10 cellular contexts compared by ENCODE assay signal in genomic region chr6:143872211-143872610, GRCh38. TPM values are rescaled to one million over a fixed set of nuclear protein-coding genes. Genes with fewer than 3 reads are reported as not detected.
DNase-seq lines count a peak whose midpoint lies in the region; ATAC-seq and TF ChIP-seq lines count a peak whose summit lies in the region.
"Had no signal": no experiment of that assay in that cellular context is flagged by ENCODE, and none has a peak within 500 bp of the region (broad histone marks: within the 10 kb centered on the region; RNA-seq: fewer than 3 reads in every experiment).

No MANE protein-coding gene starts in this region.

- no peaks in the 10 kb centered on the region for H3K27me3 Mint-ChIP-seq in CD4-positive, alpha-beta memory T cell

- no peaks in the 10 kb centered on the region for H3K79me2 ChIP-seq in mammary epithelial cell (ENCODE audit: insufficient read depth, low read length)

- no peaks in the 10 kb centered on the region for H3K36me3 ChIP-seq in mammary epithelial cell (ENCODE audit: insufficient read depth, low read length)
- H3K36me3 ChIP-seq in CD4-positive, alpha-beta memory T cell (ENCODE audit: insufficient read depth, low read length) = no peaks in the 10 kb centered on the region
- H3K36me3 ChIP-seq: cardiac muscle cell had no signal

- H3K36me3 Mint-ChIP-seq in CD4-positive, alpha-beta memory T cell = peaks cover 2 to 20% of the 10 kb centered on the region in 2 donors

- H3K9me3 ChIP-seq in mammary epithelial cell (replicated peaks; ENCODE audit: insufficient read depth, low read length) = no peaks in the 10 kb centered on the region
- H3K9me3 ChIP-seq in CD4-positive, alpha-beta memory T cell (ENCODE audit: control insufficient read depth in 1 of 2, low read length in 2 of 2) = no peaks in the 10 kb centered on the region

- H3K27ac Mint-ChIP-seq in CD4-positive, alpha-beta memory T cell = peak overlapping the region in 3 of 7 donors; percentile 49 to 86 (median 73)

- ATAC-seq in GM18868 (IDR thresholded peaks at IDR 0.05; ENCODE audit: unreplicated experiment) (peak; percentile 100), GM21723 (IDR thresholded peaks at IDR 0.05; ENCODE audit: unreplicated experiment) (peak; percentile 87), HG03571 (IDR thresholded peaks at IDR 0.05; ENCODE audit: unreplicated experiment) (peak; percentile 89)

- peak overlapping the region in 2 of 8 donors; percentile 15 to 60 for H3K4me3 Mint-ChIP-seq in CD4-positive, alpha-beta memory T cell

- H3K27ac ChIP-seq in mammary epithelial cell (ENCODE audit: insufficient read depth, low read depth, low read length) = no peak overlapping the region
- H3K27ac ChIP-seq in CD4-positive, alpha-beta memory T cell (ENCODE audit: low read depth, low read length) = no peak overlapping the region
- H3K27ac ChIP-seq: cardiac muscle cell had no signal

- no peak overlapping the region for H2AFZ ChIP-seq in mammary epithelial cell (ENCODE audit: low read depth, low read length)

- peaks cover 4 to 16% (median 6%) of the 10 kb centered on the region in 4 donors for H3K4me1 Mint-ChIP-seq in CD4-positive, alpha-beta memory T cell

- intact Hi-C loops in mammary epithelial cell (cut with micrococcal nuclease) = no loop called here
- intact Hi-C loops in CD4-positive, alpha-beta memory T cell (cut with micrococcal nuclease) = no loop called here

- H3K9me3 Mint-ChIP-seq in CD4-positive, alpha-beta memory T cell = peaks cover 2 to 18% (median 8%) of the 10 kb centered on the region in 8 donors

- POLR2A ChIA-PET in CD4-positive, alpha-beta memory T cell (lab: Charles Lee; ENCODE audit: partially characterized antibody) = no interaction called here

- CTCF ChIA-PET in mammary epithelial cell (lab: Charles Lee; ENCODE audit: low non-redundant PET) = no interaction called here
- CTCF ChIA-PET in CD4-positive, alpha-beta memory T cell (lab: Charles Lee; ENCODE audit: partially characterized antibody) = no interaction called here

- H3K4me2 ChIP-seq in mammary epithelial cell (ENCODE audit: insufficient read depth, low read depth, low read length) = no peak overlapping the region

- no peaks in the 10 kb centered on the region for H3K4me1 ChIP-seq in mammary epithelial cell (ENCODE audit: insufficient read depth, low read length)
- H3K4me1 ChIP-seq in CD4-positive, alpha-beta memory T cell (ENCODE audit: insufficient read depth, low read length) = peaks cover 4% of the 10 kb centered on the region

- dilution Hi-C loops in mammary epithelial cell (cut with HindIII; ENCODE audit: low sequenced_read_pairs) = no loop called here

- TF ChIP-seq CTCF in mammary epithelial cell (conservative IDR thresholded peaks at IDR 0.05 in 1 of 2, IDR thresholded peaks at IDR 0.05 in 1 of 2; ENCODE audit: extremely low read depth in 1 of 2, insufficient read depth in 1 of 2, low read depth in 1 of 2, low read length in 2 of 2) = no peak

- peak; percentile 51 for DNase-seq in iris pigment epithelial cell (ENCODE audit: low read depth)
- no peak for DNase-seq in AML-193 (lab: John Stamatoyannopoulos, UW)
- DNase-seq in stimulated activated CD4-positive, alpha-beta T cell treated with anti-CD3 and anti-CD28 coated beads, Interleukin-12 subunit alpha, Interleukin-12 subunit beta, amount 100 ng/mL, for 4 hours = no peak
- DNase-seq in mammary epithelial cell = no peak
- no peak for DNase-seq in CD4-positive, alpha-beta memory T cell

- H3K4me3 ChIP-seq in mammary epithelial cell (replicated peaks in 1 of 3; ENCODE audit: insufficient read depth in 1 of 3, low read depth in 2 of 3, low read length in 3 of 3) = no peak overlapping the region
- no peak overlapping the region for H3K4me3 ChIP-seq in CD4-positive, alpha-beta memory T cell (ENCODE audit: low read length in 2 of 2)
- H3K4me3 ChIP-seq: cardiac muscle cell had no signal

- no TSS peak for BruUV-seq in mammary epithelial cell (replicated peaks; lab: Mats Ljungman, UMichigan)

- no peaks in the 10 kb centered on the region for H4K20me1 ChIP-seq in mammary epithelial cell (ENCODE audit: insufficient read depth, low read length)

- H3K27me3 ChIP-seq in mammary epithelial cell (ENCODE audit: insufficient read depth, low read length) = no peaks in the 10 kb centered on the region
- no peaks in the 10 kb centered on the region for H3K27me3 ChIP-seq in CD4-positive, alpha-beta memory T cell (ENCODE audit: insufficient read depth, low read length)
- H3K27me3 ChIP-seq: cardiac muscle cell had no signal

- H3K9ac ChIP-seq in mammary epithelial cell (ENCODE audit: insufficient read depth, low read length) = no peak overlapping the region

- in situ Hi-C loops in mammary epithelial cell (cut with MboI; ENCODE audit: low sequenced_read_pairs in 2 of 2) = no loop called here

- WGBS in mammary epithelial cell (ENCODE audit: low coverage, missing lambda C conversion rate) = 61% methylated on average over 2 of the region's 2 CpGs

RNA-seq across cellular contexts. Expression of gene ZC2HC1B, which starts 7.9 kb away (rescaled TPM):
- total RNA-seq in mammary epithelial cell = not detected
- not detected for polyA plus RNA-seq in mammary epithelial cell
- polyA minus RNA-seq in mammary epithelial cell = not detected
- total RNA-seq in CD4-positive, alpha-beta memory T cell = not detected
- polyA plus RNA-seq in CD4-positive, alpha-beta memory T cell = not detected
- total RNA-seq: cardiac muscle cell; T-helper 1 cell treated with Interleukin-12 subunit alpha and Interleukin-12 subunit beta and Interleukin-4 antibody, amounts not matched to agents 30 ng/mL and 1 ng/mL, for 36 hours had no signal
- polyA plus RNA-seq: cardiac muscle cell had no signal

RNA-seq across cellular contexts. Expression of gene LTV1, which starts 29.1 kb away (rescaled TPM):
- total RNA-seq in mammary epithelial cell = 10 to 100 TPM; 11.8 to 34.2 TPM
- polyA plus RNA-seq in mammary epithelial cell = 15.7 TPM
- polyA minus RNA-seq in mammary epithelial cell = 4.5 TPM
- 10 to 100 TPM; 19.9 to 20.8 TPM for total RNA-seq in CD4-positive, alpha-beta memory T cell
- 10 to 100 TPM; 18.2 to 28.1 TPM for polyA plus RNA-seq in CD4-positive, alpha-beta memory T cell
